Comparison of ENCODE assay signal across 8 cellular contexts in genomic region chr1:37478451-37478871, GRCh38.
DNase-seq lines count a peak whose midpoint lies in the region; ATAC-seq and TF ChIP-seq lines count a peak whose summit lies in the region.

No MANE protein-coding gene starts in this region.

- peak; percentile 57 for DNase-seq in activated T-cell treated with anti-CD3 and anti-CD28 coated beads for 24 hours (ENCODE audit: low read depth)
- DNase-seq in activated T-cell treated with anti-CD3 and anti-CD28 coated beads for 4 hours = no peak
- peak; percentile 59 to 68 for DNase-seq in activated CD4-positive, alpha-beta T cell treated with anti-CD3 and anti-CD28 coated beads, Interleukin-2, amount 50 U/mL, for 48 hours
- peak; percentile 68 to 71 for DNase-seq in foreskin fibroblast
- peak; percentile 39 for DNase-seq in stimulated activated CD8-positive, alpha-beta memory T cell treated with anti-CD3 and anti-CD28 coated beads, Interleukin-12 subunit alpha, Interleukin-12 subunit beta, amount 100 ng/mL, for 24 hours (ENCODE audit: extremely low read depth)
- DNase-seq in 8988T = no peak
- no peak for DNase-seq in activated gamma-delta T cell treated with Interleukin-2 at 50 U/mL for 16 hours

- no peak for TF ChIP-seq CTCF in foreskin fibroblast (IDR thresholded peaks at IDR 0.05; ENCODE audit: low read depth, low read length)

- peak overlapping the region in 1 of 2 donors; percentile 73 for H3K4me3 ChIP-seq in foreskin fibroblast (ENCODE audit: low read depth in 1 of 2, low read length in 2 of 2)

- no peak for ATAC-seq in GM21723 (IDR thresholded peaks at IDR 0.05; ENCODE audit: unreplicated experiment)

Comparison
In these comparisons a context has a peak if more than half of its experiments do, and no peak if none do; other contexts are left out.
1. DNase-seq: peak in activated T-cell treated with anti-CD3 and anti-CD28 coated beads for 24 hours (single experiment), activated CD4-positive, alpha-beta T cell treated with anti-CD3 and anti-CD28 coated beads, Interleukin-2, amount 50 U/mL, for 48 hours (2 of 2), foreskin fibroblast (2 of 2) and stimulated activated CD8-positive, alpha-beta memory T cell treated with anti-CD3 and anti-CD28 coated beads, Interleukin-12 subunit alpha, Interleukin-12 subunit beta, amount 100 ng/mL, for 24 hours (single experiment); none in activated T-cell treated with anti-CD3 and anti-CD28 coated beads for 4 hours (single experiment), 8988T (single experiment) and activated gamma-delta T cell treated with Interleukin-2 at 50 U/mL for 16 hours (single experiment).